8 cellular contexts compared by ENCODE assay signal in genomic region chr13:49443327-49443688, GRCh38. TPM values are rescaled to one million over a fixed set of nuclear protein-coding genes. Genes with fewer than 3 reads are reported as not detected.
DNase-seq lines count a peak whose midpoint lies in the region; ATAC-seq, FAIRE-seq and TF ChIP-seq lines count a peak whose summit lies in the region.

No MANE protein-coding gene starts in this region.

- H3K9me3 ChIP-seq in astrocyte (ENCODE audit: insufficient read depth, low read depth, low read length) (no peaks in the 10 kb centered on the region), smooth muscle cell (replicated peaks; ENCODE audit: low read depth) (no peaks in the 10 kb centered on the region)

- no peak for FAIRE-seq in astrocyte (lab: Jason Lieb, UNC)

- peaks cover 2% of the 10 kb centered on the region for H3K36me3 Mint-ChIP-seq in astrocyte (ENCODE audit: low read depth, unreplicated experiment)

- DNase-seq in NCI-H2081 (lab: John Stamatoyannopoulos, UW) (peak; percentile 15 to 49), NCI-H2081 treated with DMSO at 0.1 percent for 48 hours (lab: John Stamatoyannopoulos, UW) (no peak), NCI-H146 treated with DMSO at 0.1 percent for 48 hours (lab: John Stamatoyannopoulos, UW; ENCODE audit: unreplicated experiment) (peak; percentile 46), astrocyte (ENCODE audit: low read depth) (peak; percentile 17), iPS-NIHi11 (ENCODE audit: low spot score) (peak; percentile 14), smooth muscle cell (lab: John Stamatoyannopoulos, UW; ENCODE audit: unreplicated experiment) (no peak)
- DNase-seq in stimulated activated CD4-positive, alpha-beta T cell treated with anti-CD3 and anti-CD28 coated beads, Interleukin-15, amount 100 ng/mL, for 24 hours, result no peak

- H3K27ac ChIP-seq in astrocyte (ENCODE audit: low read depth, low read length), result peak overlapping the region; percentile 96
- peak overlapping the region; percentile 77 for H3K27ac ChIP-seq in smooth muscle cell (ENCODE audit: low read depth)

- H3F3A ChIP-seq in smooth muscle cell (ENCODE audit: low read depth), result peaks cover 4% of the 10 kb centered on the region

- peak overlapping the region; percentile 92 for H3K9ac ChIP-seq in astrocyte (ENCODE audit: low read length)
- peak overlapping the region; percentile 82 for H3K9ac ChIP-seq in smooth muscle cell (ENCODE audit: low read depth)

- peak overlapping the region; percentile 99 for H3K4me3 Mint-ChIP-seq in astrocyte (ENCODE audit: unreplicated experiment)

- H3K27ac Mint-ChIP-seq in astrocyte (ENCODE audit: unreplicated experiment), result peak overlapping the region; percentile 99

- H3K79me2 ChIP-seq in astrocyte (ENCODE audit: insufficient read depth, low read length) (peaks cover 6% of the 10 kb centered on the region), smooth muscle cell (ENCODE audit: low read depth) (peaks cover 29% of the 10 kb centered on the region)

- H3K4me2 ChIP-seq in astrocyte (ENCODE audit: low read length), result peak overlapping the region; percentile 95
- peak overlapping the region; percentile 96 for H3K4me2 ChIP-seq in smooth muscle cell

- H3K27me3 ChIP-seq in astrocyte (ENCODE audit: insufficient read depth, low read length) (no peaks in the 10 kb centered on the region), smooth muscle cell (ENCODE audit: low read depth) (no peaks in the 10 kb centered on the region)

- peaks cover 4% of the 10 kb centered on the region for H3K4me1 Mint-ChIP-seq in astrocyte (ENCODE audit: low read depth, unreplicated experiment)

- TF ChIP-seq CTCF in astrocyte (IDR thresholded peaks at IDR 0.05; ENCODE audit: insufficient read depth, low read depth, low read length) (no peak), smooth muscle cell (IDR thresholded peaks at IDR 0.05; ENCODE audit: borderline replicate concordance, insufficient read depth, poor library complexity, severe bottlenecking) (no peak)

- H3K4me3 ChIP-seq in astrocyte (ENCODE audit: insufficient read depth, low read depth, low read length), result peak overlapping the region; percentile 90
- peak overlapping the region; percentile 65 for H3K4me3 ChIP-seq in smooth muscle cell

- WGBS in smooth muscle cell (ENCODE audit: low lambda C conversion rate), result 4% methylated on average over 9 of the region's 9 CpGs

- H2AFZ ChIP-seq in astrocyte (ENCODE audit: low read depth, low read length) (peak overlapping the region; percentile 95), smooth muscle cell (ENCODE audit: low read depth) (peak overlapping the region; percentile 85)

- H3K27me3 Mint-ChIP-seq in astrocyte (ENCODE audit: low read depth, unreplicated experiment), result no peaks in the 10 kb centered on the region

- no peaks in the 10 kb centered on the region for H4K20me1 ChIP-seq in astrocyte (ENCODE audit: insufficient read depth, low read length)
- no peaks in the 10 kb centered on the region for H4K20me1 ChIP-seq in smooth muscle cell (ENCODE audit: low read depth)

- ATAC-seq in HG03108 (IDR thresholded peaks at IDR 0.05; ENCODE audit: unreplicated experiment), result no peak

- H3K36me3 ChIP-seq in astrocyte (ENCODE audit: insufficient read depth, low read length) (no peaks in the 10 kb centered on the region), smooth muscle cell (ENCODE audit: low read depth) (no peaks in the 10 kb centered on the region)

- H3K9me3 Mint-ChIP-seq in astrocyte (ENCODE audit: unreplicated experiment), result peaks cover 2% of the 10 kb centered on the region

- peaks cover 7% of the 10 kb centered on the region for H3K4me1 ChIP-seq in astrocyte (ENCODE audit: insufficient read depth, low read length)
- H3K4me1 ChIP-seq in smooth muscle cell (ENCODE audit: low read depth), result peaks cover 9% of the 10 kb centered on the region

RNA-seq across cellular contexts. Expression of gene CAB39L, which starts 0.6 kb away (rescaled TPM):
- 13.2 and 13.7 TPM in 2 replicates for total RNA-seq in astrocyte
- total RNA-seq in smooth muscle cell, result 13.8 and 19.7 TPM in 2 replicates
- 10.1 and 13.2 TPM in 2 replicates for polyA plus RNA-seq in smooth muscle cell

RNA-seq across cellular contexts. Expression of gene SETDB2, which starts 0.8 kb away (rescaled TPM):
- total RNA-seq in astrocyte (5.6 and 5.8 TPM in 2 replicates), smooth muscle cell (4.9 and 8.5 TPM in 2 replicates)
- 3.5 and 4.5 TPM in 2 replicates for polyA plus RNA-seq in smooth muscle cell

RNA-seq across cellular contexts. Expression of gene PHF11, which starts 52.4 kb away (rescaled TPM):
- 26.8 and 30.8 TPM in 2 replicates for total RNA-seq in astrocyte
- total RNA-seq in smooth muscle cell, result 25.9 and 30.3 TPM in 2 replicates
- polyA plus RNA-seq in smooth muscle cell, result 21.0 and 22.9 TPM in 2 replicates

Comparison
In these comparisons a context has a peak if more than half of its experiments do, and no peak if none do; other contexts are left out.
1. DNase-seq: peak in NCI-H2081 (2 of 2), NCI-H146 treated with DMSO at 0.1 percent for 48 hours (single experiment), astrocyte (single experiment) and iPS-NIHi11 (single experiment); none in NCI-H2081 treated with DMSO at 0.1 percent for 48 hours (single experiment), smooth muscle cell (single experiment) and stimulated activated CD4-positive, alpha-beta T cell treated with anti-CD3 and anti-CD28 coated beads, Interleukin-15, amount 100 ng/mL, for 24 hours (single experiment).